22 cellular contexts compared by ENCODE assay signal in genomic region chr12:84807249-84807648, GRCh38.
DNase-seq lines count a peak whose midpoint lies in the region; ATAC-seq and TF ChIP-seq lines count a peak whose summit lies in the region.
"Had no signal": no experiment of that assay in that cellular context is flagged by ENCODE, and none has a peak within 500 bp of the region (broad histone marks: within the 10 kb centered on the region; RNA-seq: fewer than 3 reads in every experiment).

No MANE protein-coding gene starts in this region.

- H3K27ac Mint-ChIP-seq in endothelial cell (ENCODE audit: unreplicated experiment): no peak overlapping the region
- no peak overlapping the region for H3K27ac Mint-ChIP-seq in activated CD8-positive, alpha-beta T cell treated with anti-CD3 and anti-CD28 coated beads, Interleukin-2, amount 10 ng/mL, durations not matched to agents 7 days and 5 days
- H3K27ac Mint-ChIP-seq: activated CD4-positive, alpha-beta memory T cell treated with anti-CD3 and anti-CD28 coated beads for 36 hours; activated T-cell treated with anti-CD3 and anti-CD28 coated beads, Interleukin-2, amount 50 U/mL, for 24 hours; CD8-positive, alpha-beta T cell; dendritic cell treated with granulocyte-macrophage colony-stimulating factor and Interleukin-4, amounts not matched to agents 40 ng/mL and 50 ng/mL, for 4 days; neural progenitor cell; progenitor cell of endocrine pancreas had no signal

- no peaks in the 10 kb centered on the region for H3K79me2 ChIP-seq in PC-3 (ENCODE audit: low read length)

- H3F3A ChIP-seq in PC-3 (ENCODE audit: low read length, unreplicated experiment): no peaks in the 10 kb centered on the region

- no TSS peak for BruUV-seq in PC-3 (replicated peaks; lab: Mats Ljungman, UMichigan)

- H3K9me3 Mint-ChIP-seq in endothelial cell (ENCODE audit: unreplicated experiment): no peaks in the 10 kb centered on the region
- H3K9me3 Mint-ChIP-seq in activated CD8-positive, alpha-beta T cell treated with anti-CD3 and anti-CD28 coated beads, Interleukin-2, amount 10 ng/mL, durations not matched to agents 7 days and 5 days (ENCODE audit: insufficient read depth): no peaks in the 10 kb centered on the region
- H3K9me3 Mint-ChIP-seq: activated CD4-positive, alpha-beta memory T cell treated with anti-CD3 and anti-CD28 coated beads for 36 hours; activated T-cell treated with anti-CD3 and anti-CD28 coated beads, Interleukin-2, amount 50 U/mL, for 24 hours; CD8-positive, alpha-beta T cell; dendritic cell treated with granulocyte-macrophage colony-stimulating factor and Interleukin-4, amounts not matched to agents 40 ng/mL and 50 ng/mL, for 4 days; neural progenitor cell had no signal

- no peaks in the 10 kb centered on the region for H3K9me3 ChIP-seq in PC-3 (ENCODE audit: low read length)
- H3K9me3 ChIP-seq: gastrocnemius medialis, lower lobe of right lung had no signal

- no peak overlapping the region for H3K9ac ChIP-seq in PC-3 (ENCODE audit: low read length)
- H3K9ac ChIP-seq: neural progenitor cell had no signal

- H3K4me1 Mint-ChIP-seq in endothelial cell (ENCODE audit: unreplicated experiment): no peaks in the 10 kb centered on the region
- no peaks in the 10 kb centered on the region for H3K4me1 Mint-ChIP-seq in activated CD8-positive, alpha-beta T cell treated with anti-CD3 and anti-CD28 coated beads, Interleukin-2, amount 10 ng/mL, durations not matched to agents 7 days and 5 days (ENCODE audit: low read depth)

- H3K4me2 ChIP-seq in PC-3 (ENCODE audit: low read length): no peak overlapping the region
- H3K4me2 ChIP-seq: neural progenitor cell had no signal

- POLR2A ChIA-PET in PC-3 (lab: Charles Lee; ENCODE audit: unreplicated experiment): no interaction called here
- POLR2A ChIA-PET in activated CD8-positive, alpha-beta T cell treated with anti-CD3 and anti-CD28 coated beads, Interleukin-2, amount 10 ng/mL, durations not matched to agents 7 days and 5 days (lab: Charles Lee): no interaction called here

- no peaks in the 10 kb centered on the region for H3K36me3 Mint-ChIP-seq in endothelial cell (ENCODE audit: low read depth, unreplicated experiment)
- no peaks in the 10 kb centered on the region for H3K36me3 Mint-ChIP-seq in activated CD8-positive, alpha-beta T cell treated with anti-CD3 and anti-CD28 coated beads, Interleukin-2, amount 10 ng/mL, durations not matched to agents 7 days and 5 days (ENCODE audit: low read depth)
- H3K36me3 Mint-ChIP-seq: activated CD4-positive, alpha-beta memory T cell treated with anti-CD3 and anti-CD28 coated beads for 36 hours; CD8-positive, alpha-beta T cell; neural progenitor cell had no signal

- CTCF ChIA-PET in PC-3 (lab: Charles Lee): no interaction called here
- CTCF ChIA-PET in activated CD8-positive, alpha-beta T cell treated with anti-CD3 and anti-CD28 coated beads, Interleukin-2, amount 10 ng/mL, durations not matched to agents 7 days and 5 days (lab: Charles Lee): no interaction called here

- no peaks in the 10 kb centered on the region for H3K27me3 Mint-ChIP-seq in endothelial cell (ENCODE audit: unreplicated experiment)
- no peaks in the 10 kb centered on the region for H3K27me3 Mint-ChIP-seq in activated CD8-positive, alpha-beta T cell treated with anti-CD3 and anti-CD28 coated beads, Interleukin-2, amount 10 ng/mL, durations not matched to agents 7 days and 5 days (ENCODE audit: low read depth)
- H3K27me3 Mint-ChIP-seq: activated T-cell treated with anti-CD3 and anti-CD28 coated beads, Interleukin-2, amount 50 U/mL, for 24 hours; dendritic cell treated with granulocyte-macrophage colony-stimulating factor and Interleukin-4, amounts not matched to agents 40 ng/mL and 50 ng/mL, for 4 days had no signal

- H3K27ac ChIP-seq in PC-3 (ENCODE audit: low read length): peak overlapping the region; percentile 54
- H3K27ac ChIP-seq: gastrocnemius medialis, lower lobe of right lung, neural progenitor cell had no signal

- DNase-seq in GM04504 (ENCODE audit: low read depth): peak; percentile 21
- peak; percentile 74 for DNase-seq in PC-3
- peak; percentile 64 for DNase-seq in epithelial cell of esophagus (ENCODE audit: low read depth)
- peak; percentile 20 for DNase-seq in renal cortical epithelial cell (ENCODE audit: low read depth)
- no peak for DNase-seq in endothelial cell (ENCODE audit: low spot score)
- DNase-seq in effector CD8-positive, alpha-beta T cell (lab: John Stamatoyannopoulos, UW): no peak
- no peak for DNase-seq in activated CD8-positive, alpha-beta T cell treated with anti-CD3 and anti-CD28 coated beads, Interleukin-2, amount 10 ng/mL, durations not matched to agents 7 days and 5 days
- DNase-seq: activated CD4-positive, alpha-beta memory T cell treated with anti-CD3 and anti-CD28 coated beads for 36 hours; activated T-cell treated with anti-CD3 and anti-CD28 coated beads, Interleukin-2, amount 50 U/mL, for 24 hours; CD8-positive, alpha-beta T cell; gastrocnemius medialis; hippocampal formation; islet precursor cell; lower lobe of right lung; NCI-H1436 treated with DMSO at 0.1 percent for 48 hours; NCI-H526; RPMI8226; T1000 had no signal

- H3K4me3 ChIP-seq in PC-3 (ENCODE audit: low read length): no peak overlapping the region
- H3K4me3 ChIP-seq in epithelial cell of esophagus (ENCODE audit: low read length): no peak overlapping the region
- H3K4me3 ChIP-seq: gastrocnemius medialis, GM12878, lower lobe of right lung, neural progenitor cell had no signal

- H3K4me1 ChIP-seq in PC-3 (ENCODE audit: insufficient read depth, low read length): peaks cover 14% of the 10 kb centered on the region
- H3K4me1 ChIP-seq: gastrocnemius medialis, lower lobe of right lung had no signal

- H3K9me2 ChIP-seq in PC-3 (replicated peaks; ENCODE audit: low read length): no peaks in the 10 kb centered on the region

- H3K4me3 Mint-ChIP-seq in endothelial cell (ENCODE audit: unreplicated experiment): no peak overlapping the region
- H3K4me3 Mint-ChIP-seq in activated CD8-positive, alpha-beta T cell treated with anti-CD3 and anti-CD28 coated beads, Interleukin-2, amount 10 ng/mL, durations not matched to agents 7 days and 5 days: no peak overlapping the region
- H3K4me3 Mint-ChIP-seq: activated CD4-positive, alpha-beta memory T cell treated with anti-CD3 and anti-CD28 coated beads for 36 hours; activated T-cell treated with anti-CD3 and anti-CD28 coated beads, Interleukin-2, amount 50 U/mL, for 24 hours; CD8-positive, alpha-beta T cell; dendritic cell treated with granulocyte-macrophage colony-stimulating factor and Interleukin-4, amounts not matched to agents 40 ng/mL and 50 ng/mL, for 4 days; neural progenitor cell had no signal

- ATAC-seq in PC-3: peak; percentile 74
- ATAC-seq in activated CD8-positive, alpha-beta T cell treated with anti-CD3 and anti-CD28 coated beads, Interleukin-2, amount 10 ng/mL, durations not matched to agents 7 days and 5 days: no peak
- ATAC-seq: CD8-positive, alpha-beta T cell; gastrocnemius medialis; GM12878; lower lobe of right lung had no signal

- H2AFZ ChIP-seq in PC-3 (ENCODE audit: low read length): no peak overlapping the region
- H2AFZ ChIP-seq: neural progenitor cell had no signal

- no peaks in the 10 kb centered on the region for H3K36me3 ChIP-seq in PC-3 (ENCODE audit: low read depth, low read length)
- H3K36me3 ChIP-seq: gastrocnemius medialis, lower lobe of right lung, neural progenitor cell had no signal

- no peak for TF ChIP-seq CTCF in PC-3 (conservative IDR thresholded peaks at IDR 0.05; ENCODE audit: low read depth, low read length)
- TF ChIP-seq CTCF in epithelial cell of esophagus (IDR thresholded peaks at IDR 0.05; ENCODE audit: insufficient read depth, low read depth, low read length, missing control alignments): no peak
- TF ChIP-seq CTCF in endothelial cell (IDR thresholded peaks at IDR 0.05; ENCODE audit: unreplicated experiment): no peak

- H4K20me1 ChIP-seq in PC-3 (ENCODE audit: low read length): no peaks in the 10 kb centered on the region

- intact Hi-C loops in PC-3 (cut with micrococcal nuclease): no loop called here

- no peaks in the 10 kb centered on the region for H3K27me3 ChIP-seq in PC-3 (ENCODE audit: low read length)
- H3K27me3 ChIP-seq: gastrocnemius medialis had no signal

Comparison
In these comparisons a context has a peak if more than half of its experiments do, and no peak if none do; other contexts are left out.
1. DNase-seq: peak in GM04504 (single experiment), PC-3 (single experiment), epithelial cell of esophagus (single experiment) and renal cortical epithelial cell (single experiment); none in endothelial cell (single experiment), effector CD8-positive, alpha-beta T cell (single experiment) and activated CD8-positive, alpha-beta T cell treated with anti-CD3 and anti-CD28 coated beads, Interleukin-2, amount 10 ng/mL, durations not matched to agents 7 days and 5 days (single experiment).